28 cellular contexts compared by ENCODE assay signal in the genomic region with DNA sequence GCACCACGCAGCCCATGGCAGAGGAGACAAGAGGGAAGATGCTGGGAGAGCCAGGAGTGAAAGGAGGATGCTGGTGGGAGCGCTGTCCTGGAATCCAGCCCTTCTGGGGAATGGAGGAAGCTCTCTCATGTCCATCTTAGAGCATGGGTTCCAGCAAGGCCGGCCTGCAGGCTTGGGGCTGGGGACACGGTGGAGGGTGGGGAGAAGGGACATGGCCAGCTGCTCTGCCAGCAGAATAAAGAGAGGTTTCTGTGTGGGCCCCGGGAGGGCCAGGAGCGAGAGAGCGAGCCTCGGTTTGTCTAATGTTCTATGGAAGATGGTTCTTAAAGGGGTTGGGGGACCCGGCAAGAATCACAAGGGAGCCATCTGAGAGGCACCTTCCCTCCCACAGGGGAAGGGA.
"Had no signal": no experiment of that assay in that cellular context is flagged by ENCODE, and none has a peak within 500 bp of the region (broad histone marks: within the 10 kb centered on the region; RNA-seq: fewer than 3 reads in every experiment).

No MANE protein-coding gene starts in this region.

- H3K4me3 ChIP-seq: left ventricle myocardium inferior, lung, right atrium auricular region, right lobe of liver, smooth muscle cell, stomach, suprapubic skin, thoracic aorta, tibial artery, upper lobe of right lung had no signal

- H3K4me3 Mint-ChIP-seq: immature natural killer cell; mesothelial cell of epicardium; naive B cell; natural killer cell; nephron progenitor cell; stimulated activated naive B cell treated with anti-CD40 and anti-IgM and Interleukin-4, amounts not matched to agents 10 μg/mL and 1 μg/mL and 100 μg/mL, for 72 hours had no signal

- H3K9me3 Mint-ChIP-seq: natural killer cell had no signal

- H3K27ac ChIP-seq: left ventricle myocardium inferior, neutrophil, parathyroid adenoma, right atrium auricular region, right lobe of liver, stomach, suprapubic skin, thoracic aorta, tibial artery, upper lobe of right lung had no signal

- H3K4me1 ChIP-seq: left ventricle myocardium inferior, parathyroid adenoma, right atrium auricular region, right lobe of liver, stomach, suprapubic skin, tibial artery, upper lobe of right lung had no signal

- H3K4me1 Mint-ChIP-seq: immature natural killer cell; mesothelial cell of epicardium; natural killer cell; stimulated activated naive B cell treated with anti-CD40 and anti-IgM and Interleukin-4, amounts not matched to agents 10 μg/mL and 1 μg/mL and 100 μg/mL, for 72 hours had no signal

- ATAC-seq: natural killer cell; right lobe of liver; stimulated activated naive B cell treated with anti-CD40 and anti-IgM and Interleukin-4, amounts not matched to agents 10 μg/mL and 1 μg/mL and 100 μg/mL, for 72 hours; stimulated activated naive CD8-positive, alpha-beta T cell treated with anti-CD3 and anti-CD28 coated beads, Interleukin-15, Interleukin-2, amounts not matched to agents 100 U/mL and 50 U/mL, for 24 hours; upper lobe of right lung had no signal

- H3K9ac ChIP-seq: parathyroid adenoma had no signal

- H3K36me3 ChIP-seq: left ventricle myocardium inferior, neutrophil, right atrium auricular region, right lobe of liver, stomach, suprapubic skin, thoracic aorta, tibial artery, upper lobe of right lung had no signal

- H3K36me3 Mint-ChIP-seq: immature natural killer cell, mesothelial cell of epicardium, naive B cell, natural killer cell had no signal

- H3K27ac Mint-ChIP-seq: immature natural killer cell; mesothelial cell of epicardium; natural killer cell; nephron progenitor cell; progenitor cell of endocrine pancreas; stimulated activated naive B cell treated with anti-CD40 and anti-IgM and Interleukin-4, amounts not matched to agents 10 μg/mL and 1 μg/mL and 100 μg/mL, for 72 hours had no signal

- H3K4me2 ChIP-seq: smooth muscle cell had no signal

- H2AFZ ChIP-seq: parathyroid adenoma had no signal

- H3K27me3 ChIP-seq: neutrophil, right atrium auricular region, right lobe of liver, suprapubic skin, tibial artery, upper lobe of right lung had no signal

- H3K9me3 ChIP-seq: neutrophil, right atrium auricular region, right lobe of liver, thoracic aorta, upper lobe of right lung had no signal

- DNase-seq: hypothalamus; immature natural killer cell; left ventricle myocardium inferior; mesendoderm; naive B cell; natural killer cell; nephron progenitor cell; occipital lobe; right lobe of liver; stimulated activated CD4-positive, alpha-beta T cell treated with anti-CD3 and anti-CD28 coated beads, Interleukin-12 subunit alpha, Interleukin-12 subunit beta, amount 100 ng/mL, for 4 hours; stimulated activated CD4-positive, alpha-beta T cell treated with anti-CD3 and anti-CD28 coated beads, Interleukin-15, amount 100 ng/mL, for 24 hours; stimulated activated CD4-positive, alpha-beta T cell treated with anti-CD3 and anti-CD28 coated beads, Interleukin-2, amount 100 ng/mL, for 24 hours; stimulated activated CD4-positive, alpha-beta T cell treated with anti-CD3 and anti-CD28 coated beads, Interleukin-4, amount 100 ng/mL, for 1 hour; stimulated activated naive B cell treated with anti-CD40 and anti-IgM and Interleukin-4, amounts not matched to agents 10 μg/mL and 1 μg/mL and 100 μg/mL, for 72 hours; stimulated activated naive CD8-positive, alpha-beta T cell treated with anti-CD3 and anti-CD28 coated beads, Interleukin-15, Interleukin-2, amounts not matched to agents 100 U/mL and 50 U/mL, for 24 hours; stomach; tibial artery; trophoblast cell had no signal
